Comparison of ENCODE assay signal across 15 cellular contexts in genomic region chr11:70537576-70538571, GRCh38.
A peak's percentile ranks its signal among the peaks of the same experiment; 100 is the strongest.
DNase-seq lines count a peak whose midpoint lies in the region; ATAC-seq and TF ChIP-seq lines count a peak whose summit lies in the region.
"Had no signal": no experiment of that assay in that cellular context is flagged by ENCODE, and none has a peak within 500 bp of the region (broad histone marks: within the 10 kb centered on the region; RNA-seq: fewer than 3 reads in every experiment).

No MANE protein-coding gene starts in this region.

- ATAC-seq in Right ventricle myocardium inferior = no peak
- ATAC-seq in mucosa of descending colon = no peak
- no peak for ATAC-seq in upper lobe of right lung
- ATAC-seq in GM21423 (IDR thresholded peaks at IDR 0.05; ENCODE audit: unreplicated experiment) = no peak

- no peaks in the 10 kb centered on the region for H3K9me3 ChIP-seq in WERI-Rb-1 (ENCODE audit: severe bottlenecking)
- H3K9me3 ChIP-seq in mucosa of descending colon = no peaks in the 10 kb centered on the region
- no peaks in the 10 kb centered on the region for H3K9me3 ChIP-seq in upper lobe of right lung

- TF ChIP-seq CTCF in WERI-Rb-1 (IDR thresholded peaks at IDR 0.05; ENCODE audit: low read depth, low read length) (no peak), mucosa of descending colon (IDR thresholded peaks at IDR 0.05) (no peak), upper lobe of right lung (IDR thresholded peaks at IDR 0.05) (no peak)

- intact Hi-C loops in Right ventricle myocardium inferior (cut with DNase I) (no loop called here), cardiac septum (cut with DNase I) (no loop called here), mucosa of descending colon (cut with DNase I, micrococcal nuclease) (no loop called here), upper lobe of right lung (cut with DNase I) (no loop called here)

- H3K36me3 ChIP-seq in WERI-Rb-1 (no peaks in the 10 kb centered on the region), mucosa of descending colon (ENCODE audit: low read depth) (no peaks in the 10 kb centered on the region), upper lobe of right lung (no peaks in the 10 kb centered on the region)

- peak; percentile 39 for DNase-seq in Right ventricle myocardium inferior (ENCODE audit: missing footprints)
- DNase-seq in cardiac septum (ENCODE audit: low spot score) = no peak
- peak; percentile 2 for DNase-seq in WERI-Rb-1
- DNase-seq in mucosa of descending colon = peak in 2 of 3 donors; percentile 23 to 34
- peak; percentile 51 for DNase-seq in upper lobe of right lung
- no peak for DNase-seq in activated T-cell treated with anti-CD3 and anti-CD28 coated beads for 4 hours
- no peak for DNase-seq in NCI-H2107 treated with DMSO at 0.1 percent for 48 hours (lab: John Stamatoyannopoulos, UW; ENCODE audit: unreplicated experiment)
- DNase-seq: DMS53; NCI-H1436 treated with DMSO at 0.1 percent for 48 hours; NCI-H2081; NCI-H2227 treated with DMSO at 0.1 percent for 48 hours; NCI-H526; NK-92 treated with Interleukin-12 subunit alpha and Interleukin-12 subunit beta, amount 100 ng/mL, for 24 hours had no signal

- H3K4me1 ChIP-seq in mucosa of descending colon (ENCODE audit: low read depth) (peaks cover 4% of the 10 kb centered on the region), upper lobe of right lung (no peaks in the 10 kb centered on the region)

- H3K4me3 ChIP-seq in WERI-Rb-1 (ENCODE audit: low read depth, low read length) = no peak overlapping the region
- H3K4me3 ChIP-seq in mucosa of descending colon = no peak overlapping the region
- H3K4me3 ChIP-seq in upper lobe of right lung = no peak overlapping the region

- no peaks in the 10 kb centered on the region for H3K27me3 ChIP-seq in WERI-Rb-1 (ENCODE audit: insufficient read depth, low read depth, severe bottlenecking)
- H3K27me3 ChIP-seq in upper lobe of right lung = no peaks in the 10 kb centered on the region

- no peak overlapping the region for H3K27ac ChIP-seq in WERI-Rb-1
- H3K27ac ChIP-seq in upper lobe of right lung = no peak overlapping the region
- H3K27ac ChIP-seq: RWPE1 had no signal

Comparison
In these comparisons a context has a peak if more than half of its experiments do, and no peak if none do; other contexts are left out.
1. DNase-seq: peak in Right ventricle myocardium inferior (single experiment), WERI-Rb-1 (single experiment), mucosa of descending colon (2 of 3) and upper lobe of right lung (single experiment); none in cardiac septum (single experiment), activated T-cell treated with anti-CD3 and anti-CD28 coated beads for 4 hours (single experiment) and NCI-H2107 treated with DMSO at 0.1 percent for 48 hours (single experiment).